23 cellular contexts compared by ENCODE assay signal in genomic region chr15:71811752-71812735, GRCh38. TPM values are rescaled to one million over a fixed set of nuclear protein-coding genes. Genes with fewer than 3 reads are reported as not detected.
"Had no signal": no experiment of that assay in that cellular context is flagged by ENCODE, and none has a peak within 500 bp of the region (broad histone marks: within the 10 kb centered on the region; RNA-seq: fewer than 3 reads in every experiment).

No MANE protein-coding gene starts in this region.

- H3K36me3 Mint-ChIP-seq: naive thymus-derived CD8-positive, alpha-beta T cell; stimulated activated memory B cell treated with anti-CD40 and anti-IgM and Interleukin-4, amounts not matched to agents 10 μg/mL and 1 μg/mL and 100 μg/mL, for 72 hours had no signal

- H3K27ac Mint-ChIP-seq: activated T-cell treated with anti-CD3 and anti-CD28 coated beads, Interleukin-2, amount 50 U/mL, for 72 hours; naive thymus-derived CD8-positive, alpha-beta T cell; stimulated activated memory B cell treated with anti-CD40 and anti-IgM and Interleukin-4, amounts not matched to agents 10 μg/mL and 1 μg/mL and 100 μg/mL, for 72 hours had no signal

- H3K27me3 ChIP-seq: adrenal gland, gastrocnemius medialis, neutrophil, uterus had no signal

- DNase-seq: activated CD4-positive, alpha-beta T cell treated with anti-CD3 and anti-CD28 coated beads, Interleukin-2, amount 50 U/mL, for 4 hours; activated effector memory CD4-positive, alpha-beta T cell treated with anti-CD3 and anti-CD28 coated beads, Interleukin-2, amount 50 U/mL, for 16 hours; activated naive CD4-positive, alpha-beta T cell treated with anti-CD3 and anti-CD28 coated beads, Interleukin-2, amount 50 U/mL, for 16 hours; activated T-cell treated with anti-CD3 and anti-CD28 coated beads, Interleukin-2, amount 50 U/mL, for 72 hours; adrenal gland; effector CD4-positive, alpha-beta T cell; head of caudate nucleus; kidney glomerular epithelial cell; mesendoderm; naive thymus-derived CD8-positive, alpha-beta T cell; retina; spleen; stimulated activated CD4-positive, alpha-beta T cell treated with anti-CD3 and anti-CD28 coated beads, Interleukin-4, amount 100 ng/mL, for 4 hours; substantia nigra; uterus had no signal

- H3K4me1 Mint-ChIP-seq: stimulated activated memory B cell treated with anti-CD40 and anti-IgM and Interleukin-4, amounts not matched to agents 10 μg/mL and 1 μg/mL and 100 μg/mL, for 72 hours had no signal

- H3K9me3 ChIP-seq: adrenal gland, gastrocnemius medialis, neutrophil, spleen, tibial nerve, uterus had no signal

- H3K9me3 Mint-ChIP-seq: activated T-cell treated with anti-CD3 and anti-CD28 coated beads, Interleukin-2, amount 50 U/mL, for 72 hours; stimulated activated memory B cell treated with anti-CD40 and anti-IgM and Interleukin-4, amounts not matched to agents 10 μg/mL and 1 μg/mL and 100 μg/mL, for 72 hours had no signal

- H3K4me1 ChIP-seq: adrenal gland, tibial nerve, uterus had no signal

- H3K4me3 Mint-ChIP-seq: activated T-cell treated with anti-CD3 and anti-CD28 coated beads, Interleukin-2, amount 50 U/mL, for 72 hours; naive thymus-derived CD8-positive, alpha-beta T cell; stimulated activated memory B cell treated with anti-CD40 and anti-IgM and Interleukin-4, amounts not matched to agents 10 μg/mL and 1 μg/mL and 100 μg/mL, for 72 hours had no signal

- ATAC-seq: activated T-cell treated with anti-CD3 and anti-CD28 coated beads, Interleukin-2, amount 50 U/mL, for 72 hours; naive thymus-derived CD8-positive, alpha-beta T cell had no signal

- H3K4me3 ChIP-seq: adrenal gland, gastrocnemius medialis, spleen, tibial nerve, uterus had no signal

- H3K36me3 ChIP-seq: adrenal gland, gastrocnemius medialis, neutrophil, spleen, tibial nerve, uterus had no signal

RNA-seq across cellular contexts. Expression of gene NR2E3, which starts 1.7 kb away (rescaled TPM):
- total RNA-seq: activated CD8-positive, alpha-beta memory T cell treated with anti-CD3 and anti-CD28 coated beads for 36 hours; activated T-cell treated with anti-CD3 and anti-CD28 coated beads, Interleukin-2, amount 50 U/mL, for 72 hours; astrocyte; gastrocnemius medialis; lower leg skin; naive thymus-derived CD8-positive, alpha-beta T cell; T-helper 2 cell treated with Interferon-gamma antibody and Interleukin-4, amounts not matched to agents 100 ng/mL and 5 ng/mL, for 36 hours had no signal
